17 cellular contexts compared by ENCODE assay signal in the genomic region with DNA sequence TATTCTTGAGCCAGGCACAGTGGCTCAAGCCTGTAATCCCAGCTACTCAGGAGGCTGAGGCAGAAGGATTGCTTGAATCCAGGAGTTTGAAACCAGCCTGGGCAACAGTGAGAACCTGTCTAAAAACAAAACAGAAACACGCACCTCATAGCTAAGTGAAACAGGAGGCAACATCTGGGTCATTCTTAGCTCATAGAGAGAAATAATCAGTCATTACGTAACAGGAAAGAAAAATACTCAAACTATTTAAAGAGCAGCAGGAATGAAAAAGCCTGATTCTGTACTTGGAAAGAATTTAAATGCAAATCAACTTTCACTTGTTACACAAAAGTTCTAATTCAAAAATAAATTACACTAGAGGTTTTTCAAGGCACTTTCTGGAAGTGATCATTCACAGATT. TPM values are rescaled to one million over a fixed set of nuclear protein-coding genes. Genes with fewer than 3 reads are reported as not detected.
A peak's percentile ranks its signal among the peaks of the same experiment; 100 is the strongest.
DNase-seq lines count a peak whose midpoint lies in the region; ATAC-seq and TF ChIP-seq lines count a peak whose summit lies in the region.
"Had no signal": no experiment of that assay in that cellular context is flagged by ENCODE, and none has a peak within 500 bp of the region (broad histone marks: within the 10 kb centered on the region; RNA-seq: fewer than 3 reads in every experiment).

No MANE protein-coding gene starts in this region.

- ATAC-seq in HG03159 (IDR thresholded peaks at IDR 0.05; ENCODE audit: unreplicated experiment) (peak; percentile 52), WTC11 (no peak), left cardiac atrium (no peak)
- no peak for ATAC-seq in stimulated activated effector memory CD8-positive, alpha-beta T cell treated with anti-CD3 and anti-CD28 coated beads, Interleukin-12 subunit alpha, Interleukin-12 subunit beta, amount 100 ng/mL, for 72 hours
- ATAC-seq: stimulated activated naive CD8-positive, alpha-beta T cell treated with anti-CD3 and anti-CD28 coated beads, Interleukin-15, Interleukin-2, amounts not matched to agents 100 U/mL and 50 U/mL, for 24 hours had no signal

- H3K36me3 Mint-ChIP-seq in WTC11, result no peaks in the 10 kb centered on the region
- H3K36me3 Mint-ChIP-seq in stimulated activated effector memory CD8-positive, alpha-beta T cell treated with anti-CD3 and anti-CD28 coated beads, Interleukin-12 subunit alpha, Interleukin-12 subunit beta, amount 100 ng/mL, for 72 hours, result no peaks in the 10 kb centered on the region
- H3K36me3 Mint-ChIP-seq: brain had no signal

- CTCF ChIA-PET in WTC11 (lab: Charles Lee), result interaction anchor here (0.7 to 1.0 kb wide), 4 partner anchors 130 to 298 kb away, joined by 4 read pairs; no protein-coding TSS in a partner anchor

- H3K4me1 Mint-ChIP-seq in WTC11, result peaks cover 5% of the 10 kb centered on the region
- peaks cover 5% of the 10 kb centered on the region for H3K4me1 Mint-ChIP-seq in stimulated activated effector memory CD8-positive, alpha-beta T cell treated with anti-CD3 and anti-CD28 coated beads, Interleukin-12 subunit alpha, Interleukin-12 subunit beta, amount 100 ng/mL, for 72 hours

- intact Hi-C loops in left cardiac atrium (cut with DNase I), result loop anchor here (5.0 to 10.0 kb wide), 4 partner anchors 205 to 335 kb away; a partner anchor contains a TSS

- H3K27ac Mint-ChIP-seq in WTC11, result peak overlapping the region; percentile 93; the same call in 1 of the 2 replicates
- H3K27ac Mint-ChIP-seq in stimulated activated effector memory CD8-positive, alpha-beta T cell treated with anti-CD3 and anti-CD28 coated beads, Interleukin-12 subunit alpha, Interleukin-12 subunit beta, amount 100 ng/mL, for 72 hours, result no peak overlapping the region
- H3K27ac Mint-ChIP-seq: activated T-helper 2 cell treated with anti-CD3 and anti-CD28 coated beads, Interferon-gamma antibody, Interleukin-2, Interleukin-4, amounts not matched to agents 10 μg/mL and 5 μg/mL and 100 μg/mL, durations not matched to agents 14 hours and 24 hours and 36 hours had no signal

- no peak for TF ChIP-seq CTCF in WTC11 (IDR thresholded peaks at IDR 0.05)

- peak; percentile 48 for DNase-seq in GM03348 (ENCODE audit: low spot score)
- DNase-seq in WTC11 (ENCODE audit: low spot score), result no peak
- peak; percentile 45 for DNase-seq in hepatic stellate cell (ENCODE audit: low spot score)
- no peak for DNase-seq in inferior parietal cortex (ENCODE audit: extremely low spot score)
- no peak for DNase-seq in stimulated activated effector memory CD8-positive, alpha-beta T cell treated with anti-CD3 and anti-CD28 coated beads, Interleukin-12 subunit alpha, Interleukin-12 subunit beta, amount 100 ng/mL, for 72 hours (ENCODE audit: low spot score in 2 of 2)
- no peak for DNase-seq in NCI-H2171 (lab: John Stamatoyannopoulos, UW)
- DNase-seq in left cardiac atrium, result no peak
- DNase-seq: activated CD4-positive, alpha-beta T cell treated with anti-CD3 and anti-CD28 coated beads for 1 hour; NCI-H1092 treated with DMSO at 0.1 percent for 48 hours; NCI-H774; stimulated activated CD4-positive, alpha-beta T cell treated with anti-CD3 and anti-CD28 coated beads, Interleukin-4, amount 100 ng/mL, for 1 hour; stimulated activated naive CD8-positive, alpha-beta T cell treated with anti-CD3 and anti-CD28 coated beads, Interleukin-15, Interleukin-2, amounts not matched to agents 100 U/mL and 50 U/mL, for 24 hours had no signal

- POLR2A ChIA-PET in WTC11 (lab: Charles Lee), result interaction anchor here (0.6 kb wide), 1 partner anchor 32 kb away, joined by 4 read pairs; no protein-coding TSS in a partner anchor

- H3K4me3 Mint-ChIP-seq in WTC11, result no peak overlapping the region
- no peak overlapping the region for H3K4me3 Mint-ChIP-seq in stimulated activated effector memory CD8-positive, alpha-beta T cell treated with anti-CD3 and anti-CD28 coated beads, Interleukin-12 subunit alpha, Interleukin-12 subunit beta, amount 100 ng/mL, for 72 hours
- H3K4me3 Mint-ChIP-seq: brain had no signal

- H3K27me3 Mint-ChIP-seq in WTC11 (ENCODE audit: low read depth), result no peaks in the 10 kb centered on the region; the same call in 1 of the 2 replicates
- H3K27me3 Mint-ChIP-seq: brain had no signal

- peaks cover 8% of the 10 kb centered on the region; the same call in 1 of the 2 replicates for H3K9me3 Mint-ChIP-seq in WTC11
- no peaks in the 10 kb centered on the region for H3K9me3 Mint-ChIP-seq in stimulated activated effector memory CD8-positive, alpha-beta T cell treated with anti-CD3 and anti-CD28 coated beads, Interleukin-12 subunit alpha, Interleukin-12 subunit beta, amount 100 ng/mL, for 72 hours
- H3K9me3 Mint-ChIP-seq: activated T-helper 2 cell treated with anti-CD3 and anti-CD28 coated beads, Interferon-gamma antibody, Interleukin-2, Interleukin-4, amounts not matched to agents 10 μg/mL and 5 μg/mL and 100 μg/mL, durations not matched to agents 14 hours and 24 hours and 36 hours; brain had no signal

TF ChIP-seq in WTC11, 78 proteins besides CTCF, POLR2A, EP300 and RAD21:
- TF ChIP-seq, protein P1, sequence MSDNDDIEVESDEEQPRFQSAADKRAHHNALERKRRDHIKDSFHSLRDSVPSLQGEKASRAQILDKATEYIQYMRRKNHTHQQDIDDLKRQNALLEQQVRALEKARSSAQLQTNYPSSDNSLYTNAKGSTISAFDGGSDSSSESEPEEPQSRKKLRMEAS (CRISPR knock-in tag; IDR thresholded peaks at IDR 0.05), result no peak
- no peak for TF ChIP-seq JUN (CRISPR knock-in tag; IDR thresholded peaks at IDR 0.05)
- TF ChIP-seq, protein P2, sequence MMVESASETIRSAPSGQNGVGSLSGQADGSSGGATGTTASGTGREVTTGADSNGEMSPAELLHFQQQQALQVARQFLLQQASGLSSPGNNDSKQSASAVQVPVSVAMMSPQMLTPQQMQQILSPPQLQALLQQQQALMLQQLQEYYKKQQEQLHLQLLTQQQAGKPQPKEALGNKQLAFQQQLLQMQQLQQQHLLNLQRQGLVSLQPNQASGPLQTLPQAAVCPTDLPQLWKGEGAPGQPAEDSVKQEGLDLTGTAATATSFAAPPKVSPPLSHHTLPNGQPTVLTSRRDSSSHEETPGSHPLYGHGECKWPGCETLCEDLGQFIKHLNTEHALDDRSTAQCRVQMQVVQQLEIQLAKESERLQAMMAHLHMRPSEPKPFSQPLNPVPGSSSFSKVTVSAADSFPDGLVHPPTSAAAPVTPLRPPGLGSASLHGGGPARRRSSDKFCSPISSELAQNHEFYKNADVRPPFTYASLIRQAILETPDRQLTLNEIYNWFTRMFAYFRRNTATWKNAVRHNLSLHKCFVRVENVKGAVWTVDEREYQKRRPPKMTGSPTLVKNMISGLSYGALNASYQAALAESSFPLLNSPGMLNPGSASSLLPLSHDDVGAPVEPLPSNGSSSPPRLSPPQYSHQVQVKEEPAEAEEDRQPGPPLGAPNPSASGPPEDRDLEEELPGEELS (CRISPR knock-in tag; IDR thresholded peaks at IDR 0.05), result no peak

RNA-seq across cellular contexts. Expression of a gene that starts 17.2 kb away (rescaled TPM):
- total RNA-seq in WTC11 (2021) (not detected in 3 replicates), left cardiac atrium (not detected)
- total RNA-seq: epithelial cell of proximal tubule, mucosa of gallbladder had no signal

RNA-seq across cellular contexts. Expression of a gene that starts 47.6 kb away (rescaled TPM):
- total RNA-seq in WTC11 (2021) (91.7 to 103 TPM (median 96.1 TPM) in 3 replicates), left cardiac atrium (10 to 100 TPM; 28.4 to 44.0 TPM)

Comparison
In these comparisons a context has a peak if more than half of its experiments do, and no peak if none do; other contexts are left out.
1. DNase-seq: peak in GM03348 (single experiment) and hepatic stellate cell (single experiment); none in WTC11 (single experiment), inferior parietal cortex (single experiment), stimulated activated effector memory CD8-positive, alpha-beta T cell treated with anti-CD3 and anti-CD28 coated beads, Interleukin-12 subunit alpha, Interleukin-12 subunit beta, amount 100 ng/mL, for 72 hours (0 of 2), NCI-H2171 (single experiment) and left cardiac atrium (single experiment).